8 cellular contexts compared by ENCODE assay signal in the genomic region with DNA sequence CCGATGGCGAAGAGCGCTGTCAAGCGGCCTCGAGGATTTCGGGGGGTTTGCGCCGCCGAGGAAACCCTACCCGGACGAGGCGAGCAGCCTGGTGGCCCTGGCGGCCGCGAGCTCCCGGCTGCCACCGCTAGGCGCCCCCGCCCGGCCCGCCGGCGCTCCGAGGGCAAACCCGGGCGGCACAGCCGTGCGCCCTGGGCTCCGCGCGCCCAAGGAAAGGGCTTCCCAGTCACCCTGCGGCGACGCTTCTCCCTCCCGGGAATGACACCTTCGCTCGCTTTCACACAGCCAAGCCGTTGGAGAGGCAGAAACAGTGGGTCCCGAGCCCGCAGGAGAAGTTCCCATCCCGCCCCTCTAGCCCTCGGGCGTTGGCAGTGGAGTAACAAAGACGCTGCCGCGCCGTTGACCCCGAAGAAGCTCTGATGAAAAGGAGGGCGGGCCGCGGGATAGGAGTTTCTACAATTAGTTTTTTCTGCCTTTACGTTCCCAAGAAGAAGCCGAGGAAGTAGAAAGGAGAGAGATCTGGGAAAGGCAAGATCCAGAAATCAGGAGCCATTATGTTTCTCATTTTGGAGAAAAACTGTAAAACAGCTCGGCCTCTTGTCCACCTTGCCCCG.
DNase-seq lines count a peak whose midpoint lies in the region; ATAC-seq and TF ChIP-seq lines count a peak whose summit lies in the region.

No MANE protein-coding gene starts in this region.

- TF ChIP-seq CTCF in endothelial cell (IDR thresholded peaks at IDR 0.05; ENCODE audit: unreplicated experiment) (peak; percentile 51), osteocyte (IDR thresholded peaks at IDR 0.05) (peak; percentile 56)

- no peak overlapping the region for H3K27ac ChIP-seq in substantia nigra (ENCODE audit: low read depth, low read length, poor library complexity, severe bottlenecking)

- H3K36me3 Mint-ChIP-seq in endothelial cell (ENCODE audit: low read depth, unreplicated experiment) (peaks cover 4% of the 10 kb centered on the region), osteocyte (ENCODE audit: unreplicated experiment) (peaks cover 5% of the 10 kb centered on the region)

- H3K4me3 Mint-ChIP-seq in endothelial cell (ENCODE audit: unreplicated experiment) (peak overlapping the region; percentile 74), osteocyte (ENCODE audit: unreplicated experiment) (peak overlapping the region; percentile 66)

- H3K27me3 Mint-ChIP-seq in endothelial cell (ENCODE audit: unreplicated experiment) (peaks cover 54% of the 10 kb centered on the region), osteocyte (ENCODE audit: unreplicated experiment) (peaks cover 51% of the 10 kb centered on the region)

- H3K4me1 Mint-ChIP-seq in endothelial cell (ENCODE audit: unreplicated experiment) (peaks cover 16% of the 10 kb centered on the region), osteocyte (ENCODE audit: unreplicated experiment) (peaks cover 61% of the 10 kb centered on the region)

- in situ Hi-C loops in KBM-7 (cut with MboI; ENCODE audit: low pct_unique_long_range_greater_than_20kb, low sequenced_read_pairs), result no loop called here

- H3K9me3 Mint-ChIP-seq in endothelial cell (ENCODE audit: unreplicated experiment), result no peaks in the 10 kb centered on the region
- H3K9me3 Mint-ChIP-seq in osteocyte (ENCODE audit: unreplicated experiment), result no peaks in the 10 kb centered on the region

- DNase-seq in EH (ENCODE audit: low read depth) (peak; percentile 55), LoVo (ENCODE audit: low spot score) (peak; percentile 39), endothelial cell (ENCODE audit: low spot score) (peak; percentile 63), osteocyte (ENCODE audit: extremely low spot score, unreplicated experiment) (no peak), substantia nigra (lab: John Stamatoyannopoulos, UW) (no peak), KBM-7 (no peak)

- H3K27ac Mint-ChIP-seq in endothelial cell (ENCODE audit: unreplicated experiment) (no peak overlapping the region), osteocyte (ENCODE audit: unreplicated experiment) (peak overlapping the region; percentile 67)

- ATAC-seq in GM21390 (IDR thresholded peaks at IDR 0.05; ENCODE audit: unreplicated experiment) (no peak), GM18520 (IDR thresholded peaks at IDR 0.05; ENCODE audit: unreplicated experiment) (no peak)

Comparison
In these comparisons a context has a peak if more than half of its experiments do, and no peak if none do; other contexts are left out.
1. DNase-seq: peak in EH (single experiment), LoVo (single experiment) and endothelial cell (single experiment); none in osteocyte (single experiment), substantia nigra (0 of 49) and KBM-7 (single experiment).